ENCODE assay signal across 9 cellular contexts in genomic region chr2:213232649-213233437, GRCh38.
A peak's percentile ranks its signal among the peaks of the same experiment; 100 is the strongest.
DNase-seq lines count a peak whose midpoint lies in the region; ATAC-seq and TF ChIP-seq lines count a peak whose summit lies in the region.
"Had no signal": no experiment of that assay in that cellular context is flagged by ENCODE, and none has a peak within 500 bp of the region (broad histone marks: within the 10 kb centered on the region; RNA-seq: fewer than 3 reads in every experiment).

No MANE protein-coding gene starts in this region.

- peak; percentile 49 for DNase-seq in MV-4-11 (lab: John Stamatoyannopoulos, UW)
- DNase-seq in smooth muscle cell of the brain vasculature (ENCODE audit: low read depth, low spot score), result peak; percentile 55
- no peak for DNase-seq in RPMI8226
- DNase-seq in DMS153 treated with DMSO at 0.1 percent for 48 hours (lab: John Stamatoyannopoulos, UW; ENCODE audit: unreplicated experiment), result no peak
- DNase-seq in substantia nigra (lab: John Stamatoyannopoulos, UW), result no peak

- H3K36me3 ChIP-seq in HEK293 (ENCODE audit: control insufficient read depth in 2 of 2, insufficient read depth in 1 of 2, low read length in 2 of 2), result no peaks in the 10 kb centered on the region

- H3K27ac ChIP-seq in HEK293 (ENCODE audit: extremely low read depth, low read depth, low read length), result no peak overlapping the region
- no peak overlapping the region for H3K27ac ChIP-seq in substantia nigra (ENCODE audit: low read depth, low read length, poor library complexity, severe bottlenecking)

- POLR2A ChIA-PET in HEK293 (lab: Yijun Ruan, JAX), result interaction anchor here (0.7 kb wide), 1 partner anchor 553 kb away, joined by 4 read pairs; no protein-coding TSS in a partner anchor

- H3K4me1 Mint-ChIP-seq in activated naive CD8-positive, alpha-beta T cell (ENCODE audit: low read depth), result peaks cover 33% of the 10 kb centered on the region
- H3K4me1 Mint-ChIP-seq: nephron had no signal

- CTCF ChIA-PET in HEK293 (lab: Yijun Ruan, JAX), result interaction anchor here (0.7 kb wide), 1 partner anchor 9 kb away, joined by 3 read pairs; no protein-coding TSS in a partner anchor

- ATAC-seq in GM18508 (IDR thresholded peaks at IDR 0.05; ENCODE audit: insufficient read depth, unreplicated experiment), result peak; percentile 96

- H3K4me3 Mint-ChIP-seq in activated naive CD8-positive, alpha-beta T cell, result peak overlapping the region; percentile 49
- H3K4me3 Mint-ChIP-seq: nephron had no signal

- H3K9me3 Mint-ChIP-seq in activated naive CD8-positive, alpha-beta T cell (ENCODE audit: low read depth), result no peaks in the 10 kb centered on the region
- H3K9me3 Mint-ChIP-seq: nephron had no signal

- peaks cover 2% of the 10 kb centered on the region; the same call in 1 of the 2 replicates for H3K4me1 ChIP-seq in HEK293 (ENCODE audit: control insufficient read depth, insufficient read depth, low read length)

- H3K9me3 ChIP-seq in HEK293 (ENCODE audit: control insufficient read depth, insufficient read depth, low read depth, low read length), result no peaks in the 10 kb centered on the region

- TF ChIP-seq CTCF in HEK293 (tag by site-specific recombination; IDR thresholded peaks at IDR 0.05), result no peak

- H3K27me3 Mint-ChIP-seq in activated naive CD8-positive, alpha-beta T cell, result peaks cover 11% of the 10 kb centered on the region

- H3K27ac Mint-ChIP-seq in activated naive CD8-positive, alpha-beta T cell, result peak overlapping the region; percentile 77
- H3K27ac Mint-ChIP-seq: nephron had no signal

- H3K4me3 ChIP-seq in HEK293 (ENCODE audit: low read depth, low read length), result no peak overlapping the region

- H3K36me3 Mint-ChIP-seq in activated naive CD8-positive, alpha-beta T cell, result no peaks in the 10 kb centered on the region

TF ChIP-seq in HEK293, 187 proteins besides CTCF, POLR2A, EP300 and RAD21:
- no peak for TF ChIP-seq GLIS2 (tag by site-specific recombination; IDR thresholded peaks at IDR 0.05)
- peak; percentile 33; the same call in 1 of the 2 replicates for TF ChIP-seq ZBTB44 (tag by site-specific recombination; IDR thresholded peaks at IDR 0.05)
- peak; percentile 96 for TF ChIP-seq PRDM4 (tag by site-specific recombination; IDR thresholded peaks at IDR 0.05)
- peak; percentile 91 for TF ChIP-seq ZIC2 (tag by site-specific recombination; IDR thresholded peaks at IDR 0.05)

Comparison
In these comparisons a context has a peak if more than half of its experiments do, and no peak if none do; other contexts are left out.
1. DNase-seq: peak in MV-4-11 (single experiment) and smooth muscle cell of the brain vasculature (single experiment); none in RPMI8226 (single experiment), DMS153 treated with DMSO at 0.1 percent for 48 hours (single experiment) and substantia nigra (0 of 49).